ENCODE assay signal across 10 cellular contexts in the genomic region with DNA sequence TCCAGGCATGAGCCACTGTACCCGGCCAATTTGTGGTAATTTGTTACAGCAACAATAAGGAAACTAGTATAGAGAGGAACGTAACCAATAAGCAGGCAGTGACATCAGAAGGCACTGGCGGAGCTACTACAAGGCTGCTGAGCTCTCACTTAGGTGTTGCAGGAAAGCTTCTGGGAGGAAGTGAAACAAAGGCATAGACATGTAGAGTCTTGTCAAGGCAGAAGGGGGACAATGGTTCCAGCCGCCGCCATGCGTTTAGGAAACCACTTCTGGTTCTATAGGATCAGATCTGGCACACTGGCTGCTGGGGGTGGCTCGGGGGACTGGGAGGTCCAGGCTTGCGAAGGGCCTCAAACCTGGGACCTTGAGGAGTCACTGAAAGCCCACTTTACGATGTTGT. TPM values are rescaled to one million over a fixed set of nuclear protein-coding genes. Genes with fewer than 3 reads are reported as not detected.
A peak's percentile ranks its signal among the peaks of the same experiment; 100 is the strongest.
DNase-seq lines count a peak whose midpoint lies in the region; ATAC-seq and TF ChIP-seq lines count a peak whose summit lies in the region.
"Had no signal": no experiment of that assay in that cellular context is flagged by ENCODE, and none has a peak within 500 bp of the region (broad histone marks: within the 10 kb centered on the region; RNA-seq: fewer than 3 reads in every experiment).

No MANE protein-coding gene starts in this region.

- H3K79me2 ChIP-seq in OCI-LY3 (ENCODE audit: low read length) (no peaks in the 10 kb centered on the region), osteoblast (ENCODE audit: insufficient read depth, low read length) (no peaks in the 10 kb centered on the region)

- H3K27me3 ChIP-seq in OCI-LY3 (ENCODE audit: low read depth, low read length) = no peaks in the 10 kb centered on the region
- no peaks in the 10 kb centered on the region for H3K27me3 ChIP-seq in osteoblast (ENCODE audit: insufficient read depth, low read length)

- H3K27ac ChIP-seq in OCI-LY3 (ENCODE audit: low read length) (peak overlapping the region; percentile 40), osteoblast (ENCODE audit: low read depth, low read length) (no peak overlapping the region)

- no peaks in the 10 kb centered on the region for H3K36me3 Mint-ChIP-seq in activated CD4-positive, alpha-beta T cell treated with anti-CD3 and anti-CD28 coated beads, Interleukin-2, amount 10 ng/mL, durations not matched to agents 24 days and 14 days (ENCODE audit: low read depth)
- H3K36me3 Mint-ChIP-seq: naive thymus-derived CD8-positive, alpha-beta T cell had no signal

- H3K4me2 ChIP-seq in OCI-LY3 (ENCODE audit: low read length) (peak overlapping the region; percentile 59), osteoblast (ENCODE audit: insufficient read depth, low read length) (no peak overlapping the region)

- no peak overlapping the region for H3K4me3 ChIP-seq in GM12864 (ENCODE audit: low read depth, low read length)
- H3K4me3 ChIP-seq in OCI-LY3 (ENCODE audit: low read length) = peak overlapping the region; percentile 59
- no peak overlapping the region for H3K4me3 ChIP-seq in osteoblast (ENCODE audit: insufficient read depth, low read length)

- H3K9me3 ChIP-seq in OCI-LY3 (ENCODE audit: insufficient read depth, low read length) (no peaks in the 10 kb centered on the region), osteoblast (ENCODE audit: low read depth, low read length) (no peaks in the 10 kb centered on the region)

- no peak for TF ChIP-seq CTCF in GM12864 (IDR thresholded peaks at IDR 0.05; ENCODE audit: low read depth, low read length, missing control alignments)
- TF ChIP-seq CTCF in OCI-LY3 (IDR thresholded peaks at IDR 0.05; ENCODE audit: low read depth, low read length) = no peak
- TF ChIP-seq CTCF in osteoblast (IDR thresholded peaks at IDR 0.05; ENCODE audit: extremely low read depth, low read depth, low read length) = no peak

- intact Hi-C loops in activated CD4-positive, alpha-beta T cell treated with anti-CD3 and anti-CD28 coated beads, Interleukin-2, amount 10 ng/mL, durations not matched to agents 24 days and 14 days (cut with micrococcal nuclease) = no loop called here

- DNase-seq in GM12864 (ENCODE audit: low read depth) (peak; percentile 92), osteoblast (ENCODE audit: insufficient read length, low spot score, missing footprints) (no peak), AG20443 (ENCODE audit: low spot score) (no peak), NCI-H1417 (lab: John Stamatoyannopoulos, UW) (no peak)
- no peak for DNase-seq in activated CD4-positive, alpha-beta T cell treated with anti-CD3 and anti-CD28 coated beads, Interleukin-2, amount 10 ng/mL, durations not matched to agents 24 days and 14 days
- DNase-seq: naive thymus-derived CD8-positive, alpha-beta T cell had no signal

- H4K20me1 ChIP-seq in OCI-LY3 (ENCODE audit: insufficient read depth, low read length) (no peaks in the 10 kb centered on the region), osteoblast (ENCODE audit: insufficient read depth, low read length) (no peaks in the 10 kb centered on the region)

- H3K9me3 Mint-ChIP-seq in activated CD4-positive, alpha-beta T cell treated with anti-CD3 and anti-CD28 coated beads, Interleukin-2, amount 10 ng/mL, durations not matched to agents 24 days and 14 days = no peaks in the 10 kb centered on the region
- H3K9me3 Mint-ChIP-seq: naive thymus-derived CD8-positive, alpha-beta T cell had no signal

- no peak overlapping the region for H3K4me3 Mint-ChIP-seq in activated CD4-positive, alpha-beta T cell treated with anti-CD3 and anti-CD28 coated beads, Interleukin-2, amount 10 ng/mL, durations not matched to agents 24 days and 14 days
- H3K4me3 Mint-ChIP-seq: naive thymus-derived CD8-positive, alpha-beta T cell had no signal

- H3K36me3 ChIP-seq in OCI-LY3 (replicated peaks; ENCODE audit: low read depth, low read length) (no peaks in the 10 kb centered on the region), osteoblast (ENCODE audit: insufficient read depth, low read length) (no peaks in the 10 kb centered on the region)

- no peak overlapping the region for H3K27ac Mint-ChIP-seq in activated CD4-positive, alpha-beta T cell treated with anti-CD3 and anti-CD28 coated beads, Interleukin-2, amount 10 ng/mL, durations not matched to agents 24 days and 14 days
- H3K27ac Mint-ChIP-seq: naive thymus-derived CD8-positive, alpha-beta T cell had no signal

- ATAC-seq in GM19467 (IDR thresholded peaks at IDR 0.05; ENCODE audit: unreplicated experiment) = peak; percentile 93
- peak; percentile 76 for ATAC-seq in HG03108 (IDR thresholded peaks at IDR 0.05; ENCODE audit: unreplicated experiment)
- ATAC-seq: naive thymus-derived CD8-positive, alpha-beta T cell had no signal

- peak overlapping the region; percentile 39; the same call in 1 of the 2 replicates for H3K9ac ChIP-seq in OCI-LY3 (ENCODE audit: low read length)

- no peaks in the 10 kb centered on the region for H3K4me1 Mint-ChIP-seq in activated CD4-positive, alpha-beta T cell treated with anti-CD3 and anti-CD28 coated beads, Interleukin-2, amount 10 ng/mL, durations not matched to agents 24 days and 14 days
- H3K4me1 Mint-ChIP-seq: naive thymus-derived CD8-positive, alpha-beta T cell had no signal

- H3K27me3 Mint-ChIP-seq in activated CD4-positive, alpha-beta T cell treated with anti-CD3 and anti-CD28 coated beads, Interleukin-2, amount 10 ng/mL, durations not matched to agents 24 days and 14 days = no peaks in the 10 kb centered on the region

- H2AFZ ChIP-seq in OCI-LY3 (ENCODE audit: low read depth, low read length) (peak overlapping the region; percentile 87), osteoblast (ENCODE audit: low read length) (no peak overlapping the region)

- H3K4me1 ChIP-seq in OCI-LY3 (ENCODE audit: low read length) (peaks cover 12% of the 10 kb centered on the region), osteoblast (ENCODE audit: insufficient read depth, low read length) (no peaks in the 10 kb centered on the region)

RNA-seq across cellular contexts. Expression of gene CPSF4L, which starts 9.4 kb away (rescaled TPM):
- not detected in 2 replicates for total RNA-seq in osteoblast
- not detected in 2 replicates for total RNA-seq in activated CD4-positive, alpha-beta T cell treated with anti-CD3 and anti-CD28 coated beads, Interleukin-2, amount 10 ng/mL, durations not matched to agents 24 days and 14 days
- total RNA-seq: fibroblast of villous mesenchyme; naive thymus-derived CD8-positive, alpha-beta T cell had no signal

RNA-seq across cellular contexts. Expression of gene CDC42EP4, which starts 40.7 kb away (rescaled TPM):
- total RNA-seq in osteoblast = 13.8 and 16.3 TPM in 2 replicates
- total RNA-seq in activated CD4-positive, alpha-beta T cell treated with anti-CD3 and anti-CD28 coated beads, Interleukin-2, amount 10 ng/mL, durations not matched to agents 24 days and 14 days = 0.86 and 0.95 TPM in 2 replicates
